In the genomic region with DNA sequence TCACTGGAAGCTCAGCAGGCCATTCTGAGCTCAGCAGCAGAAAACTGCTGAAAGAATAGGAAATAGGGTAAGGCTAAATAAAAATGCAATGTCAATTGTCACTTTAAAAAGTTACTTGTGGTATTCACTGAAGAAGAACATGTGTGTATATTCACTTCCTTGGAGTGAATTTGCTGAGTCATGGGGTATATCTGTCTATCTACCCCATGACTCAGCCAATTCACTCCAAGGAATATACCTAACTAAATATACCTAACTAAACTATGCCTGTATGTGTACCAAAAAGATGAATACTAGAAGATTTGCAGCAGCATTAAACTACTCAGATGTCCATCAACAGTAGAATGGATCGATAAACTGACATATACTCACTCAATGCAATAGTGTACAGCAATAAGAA, we compare ENCODE assay signal across 3 cellular contexts.
TF ChIP-seq lines count a peak whose summit lies in the region.

No MANE protein-coding gene starts in this region.

TF ChIP-seq in K562, 482 proteins besides CTCF, POLR2A, EP300 and RAD21 (continues in another document):
- no peak for TF ChIP-seq CTCFL (IDR thresholded peaks at IDR 0.05; ENCODE audit: borderline replicate concordance, insufficient read depth, low read depth, low read length, poor library complexity, severe bottlenecking)
- TF ChIP-seq, protein P1, sequence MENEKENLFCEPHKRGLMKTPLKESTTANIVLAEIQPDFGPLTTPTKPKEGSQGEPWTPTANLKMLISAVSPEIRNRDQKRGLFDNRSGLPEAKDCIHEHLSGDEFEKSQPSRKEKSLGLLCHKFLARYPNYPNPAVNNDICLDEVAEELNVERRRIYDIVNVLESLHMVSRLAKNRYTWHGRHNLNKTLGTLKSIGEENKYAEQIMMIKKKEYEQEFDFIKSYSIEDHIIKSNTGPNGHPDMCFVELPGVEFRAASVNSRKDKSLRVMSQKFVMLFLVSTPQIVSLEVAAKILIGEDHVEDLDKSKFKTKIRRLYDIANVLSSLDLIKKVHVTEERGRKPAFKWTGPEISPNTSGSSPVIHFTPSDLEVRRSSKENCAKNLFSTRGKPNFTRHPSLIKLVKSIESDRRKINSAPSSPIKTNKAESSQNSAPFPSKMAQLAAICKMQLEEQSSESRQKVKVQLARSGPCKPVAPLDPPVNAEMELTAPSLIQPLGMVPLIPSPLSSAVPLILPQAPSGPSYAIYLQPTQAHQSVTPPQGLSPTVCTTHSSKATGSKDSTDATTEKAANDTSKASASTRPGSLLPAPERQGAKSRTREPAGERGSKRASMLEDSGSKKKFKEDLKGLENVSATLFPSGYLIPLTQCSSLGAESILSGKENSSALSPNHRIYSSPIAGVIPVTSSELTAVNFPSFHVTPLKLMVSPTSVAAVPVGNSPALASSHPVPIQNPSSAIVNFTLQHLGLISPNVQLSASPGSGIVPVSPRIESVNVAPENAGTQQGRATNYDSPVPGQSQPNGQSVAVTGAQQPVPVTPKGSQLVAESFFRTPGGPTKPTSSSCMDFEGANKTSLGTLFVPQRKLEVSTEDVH (IDR thresholded peaks at IDR 0.05; ENCODE audit: low read depth, partially characterized antibody) = no peak
- TF ChIP-seq, protein P2, sequence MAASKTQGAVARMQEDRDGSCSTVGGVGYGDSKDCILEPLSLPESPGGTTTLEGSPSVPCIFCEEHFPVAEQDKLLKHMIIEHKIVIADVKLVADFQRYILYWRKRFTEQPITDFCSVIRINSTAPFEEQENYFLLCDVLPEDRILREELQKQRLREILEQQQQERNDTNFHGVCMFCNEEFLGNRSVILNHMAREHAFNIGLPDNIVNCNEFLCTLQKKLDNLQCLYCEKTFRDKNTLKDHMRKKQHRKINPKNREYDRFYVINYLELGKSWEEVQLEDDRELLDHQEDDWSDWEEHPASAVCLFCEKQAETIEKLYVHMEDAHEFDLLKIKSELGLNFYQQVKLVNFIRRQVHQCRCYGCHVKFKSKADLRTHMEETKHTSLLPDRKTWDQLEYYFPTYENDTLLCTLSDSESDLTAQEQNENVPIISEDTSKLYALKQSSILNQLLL (CRISPR knock-in tag; IDR thresholded peaks at IDR 0.05; ENCODE audit: borderline replicate concordance) = no peak
- TF ChIP-seq ZSCAN32 (CRISPR knock-in tag; IDR thresholded peaks at IDR 0.05) = no peak
- peak; percentile 79 for TF ChIP-seq NFE2L1 (tag; IDR thresholded peaks at IDR 0.05; ENCODE audit: borderline replicate concordance, low read depth)
- no peak for TF ChIP-seq ELF4 (CRISPR knock-in tag; IDR thresholded peaks at IDR 0.05)
- TF ChIP-seq MAFK (IDR thresholded peaks at IDR 0.05; ENCODE audit: low read length) = peak; percentile 90; the same call in 1 of the 2 replicates
- TF ChIP-seq SLC30A9 (CRISPR knock-in tag; IDR thresholded peaks at IDR 0.05) = no peak

TF ChIP-seq in neural cell, 6 proteins besides CTCF, POLR2A, EP300 and RAD21 (continued from another document):
- TF ChIP-seq REST (IDR thresholded peaks at IDR 0.05; ENCODE audit: borderline replicate concordance) = no peak

TF ChIP-seq in HEK293T, 16 proteins besides CTCF, POLR2A, EP300 and RAD21 (continued from another document):
- TF ChIP-seq ZNF384 (IDR thresholded peaks at IDR 0.05) (no peak), FOXK2 (IDR thresholded peaks at IDR 0.05) (no peak), LEF1 (IDR thresholded peaks at IDR 0.05; ENCODE audit: borderline replicate concordance) (no peak), FOXA1 (IDR thresholded peaks at IDR 0.05) (no peak), NFRKB (IDR thresholded peaks at IDR 0.05) (no peak), L3MBTL2 (conservative IDR thresholded peaks at IDR 0.05) (no peak)
